ENCODE assay signal across 8 cellular contexts in genomic region chr16:66552288-66553143, GRCh38. TPM values are rescaled to one million over a fixed set of nuclear protein-coding genes. Genes with fewer than 3 reads are reported as not detected.
DNase-seq lines count a peak whose midpoint lies in the region; ATAC-seq and TF ChIP-seq lines count a peak whose summit lies in the region.

Gene CKLF (plus strand): TSS chr16:66552576. CDS start chr16:66552716, 140 bp downstream.

- in situ Hi-C loops in endometrial microvascular endothelial cells (cut with HindIII; ENCODE audit: inconsistent ontology term, low pct_unique_long_range_greater_than_20kb, low sequenced_read_pairs), result no loop called here

- H3K4me1 Mint-ChIP-seq in mesothelial cell of epicardium, result peaks cover 58% of the 10 kb centered on the region

- H3K79me2 ChIP-seq in OCI-LY1 (ENCODE audit: insufficient read depth, low read length), result peaks cover 25% of the 10 kb centered on the region

- H3K9me3 Mint-ChIP-seq in mesothelial cell of epicardium, result no peaks in the 10 kb centered on the region

- H3F3A ChIP-seq in OCI-LY1 (ENCODE audit: insufficient read depth, low read length), result no peaks in the 10 kb centered on the region; the same call in 1 of the 2 replicates

- H4K20me1 ChIP-seq in OCI-LY1 (ENCODE audit: insufficient read depth, low read length), result no peaks in the 10 kb centered on the region

- DNase-seq in COR-L47 (lab: John Stamatoyannopoulos, UW) (peak; percentile 77), mesothelial cell of epicardium (ENCODE audit: low spot score in 2 of 2, unreplicated experiment in 2 of 2) (peak; percentile 77 to 93)
- DNase-seq in activated CD8-positive, alpha-beta memory T cell treated with anti-CD3 and anti-CD28 coated beads, Interleukin-2, amount 50 U/mL, for 24 hours (ENCODE audit: extremely low read depth), result peak; percentile 68
- peak; percentile 85 for DNase-seq in stimulated activated CD8-positive, alpha-beta memory T cell treated with anti-CD3 and anti-CD28 coated beads, Interleukin-15, amount 100 ng/mL, for 24 hours (ENCODE audit: low read depth)

- TF ChIP-seq CTCF in OCI-LY1 (IDR thresholded peaks at IDR 0.05; ENCODE audit: low read length), result no peak
- no peak for TF ChIP-seq CTCF in mesothelial cell of epicardium (IDR thresholded peaks at IDR 0.05; ENCODE audit: unreplicated experiment)

- peak within 1 kb of the TSS; percentile 91 for H3K27ac Mint-ChIP-seq in mesothelial cell of epicardium

- H3K4me3 Mint-ChIP-seq in mesothelial cell of epicardium, result peak within 1 kb of the TSS; percentile 78

- peaks cover 1% of the 10 kb centered on the region for H3K27me3 Mint-ChIP-seq in mesothelial cell of epicardium (ENCODE audit: low read depth)

- H3K36me3 Mint-ChIP-seq in mesothelial cell of epicardium, result peaks cover 6% of the 10 kb centered on the region

- no peaks in the 10 kb centered on the region for H3K36me3 ChIP-seq in HUES6 (ENCODE audit: control insufficient read depth, insufficient read depth, low read length)
- peaks cover 14% of the 10 kb centered on the region; the same call in 1 of the 2 replicates for H3K36me3 ChIP-seq in OCI-LY1 (ENCODE audit: insufficient read depth, low read length)

- no peak within 1 kb of the TSS for H3K27ac ChIP-seq in HUES6 (ENCODE audit: low read depth, low read length)
- H3K27ac ChIP-seq in OCI-LY1 (ENCODE audit: low read depth, low read length, poor library complexity, severe bottlenecking), result peak within 1 kb of the TSS; percentile 85

- H3K4me1 ChIP-seq in HUES6 (ENCODE audit: control insufficient read depth, insufficient read depth, low read length), result peaks cover 9% of the 10 kb centered on the region
- H3K4me1 ChIP-seq in OCI-LY1 (ENCODE audit: insufficient read depth, low read length, severe bottlenecking), result peaks cover 71% of the 10 kb centered on the region

- H3K4me2 ChIP-seq in OCI-LY1 (ENCODE audit: low read length), result peak within 1 kb of the TSS; percentile 82

- H3K9me3 ChIP-seq in HUES6 (ENCODE audit: control insufficient read depth, insufficient read depth, low read depth, low read length) (peaks cover 3% of the 10 kb centered on the region), OCI-LY1 (ENCODE audit: low read length) (no peaks in the 10 kb centered on the region)

- H3K4me3 ChIP-seq in HUES6 (ENCODE audit: low read depth, low read length) (peak within 1 kb of the TSS; percentile 59), OCI-LY1 (ENCODE audit: low read depth, low read length, poor library complexity, severe bottlenecking) (peak within 1 kb of the TSS; percentile 65)

- H3K27me3 ChIP-seq in HUES6 (ENCODE audit: control insufficient read depth, insufficient read depth, low read length), result peaks cover 15% of the 10 kb centered on the region
- H3K27me3 ChIP-seq in OCI-LY1 (ENCODE audit: insufficient read depth, low read length), result no peaks in the 10 kb centered on the region

- H3K9ac ChIP-seq in HUES6 (ENCODE audit: low read length) (peak within 1 kb of the TSS; percentile 63), OCI-LY1 (ENCODE audit: low read length) (peak within 1 kb of the TSS; percentile 81)

- H3K9me2 ChIP-seq in OCI-LY1 (ENCODE audit: low read depth, low read length), result no peaks in the 10 kb centered on the region

- H2AFZ ChIP-seq in OCI-LY1 (ENCODE audit: low read length), result no peak within 1 kb of the TSS

- peak; percentile 72 for ATAC-seq in GM21423 (IDR thresholded peaks at IDR 0.05; ENCODE audit: unreplicated experiment)

RNA-seq across cellular contexts. Expression of gene CKLF, which starts in this region (rescaled TPM):
- total RNA-seq in endometrial microvascular endothelial cells (ENCODE audit: inconsistent ontology term), result 134 TPM
- 28.9 to 33.2 TPM (median 31.1 TPM) in 3 replicates for total RNA-seq in mesothelial cell of epicardium
